8 cellular contexts compared by ENCODE assay signal in the genomic region with DNA sequence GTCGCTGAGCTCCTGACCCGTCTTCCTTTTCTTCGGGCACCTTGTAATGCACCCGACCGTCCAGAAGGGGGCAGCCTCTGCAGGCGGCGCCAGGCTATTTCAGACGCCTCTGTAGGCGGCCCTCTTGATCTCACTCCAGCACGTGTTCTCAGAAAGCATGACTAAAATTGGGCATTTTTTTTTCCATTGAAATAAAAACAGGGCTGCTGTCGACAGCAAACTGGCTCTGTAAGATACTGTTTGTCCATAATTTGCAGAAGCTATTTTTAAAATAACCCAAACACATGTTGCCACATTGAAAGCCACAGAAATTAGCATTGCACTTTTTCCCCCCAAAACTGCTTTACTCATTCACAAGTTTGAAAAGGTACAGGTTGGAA.
DNase-seq lines count a peak whose midpoint lies in the region; ATAC-seq and TF ChIP-seq lines count a peak whose summit lies in the region.

No MANE protein-coding gene starts in this region.

- peaks cover 8% of the 10 kb centered on the region for H3K27me3 ChIP-seq in endodermal cell (ENCODE audit: control insufficient read depth, insufficient read depth, low read length, poor library complexity, severe bottlenecking)

- H3K27ac ChIP-seq in endodermal cell (ENCODE audit: low read depth, low read length) = no peak overlapping the region

- no peaks in the 10 kb centered on the region for H3K4me1 ChIP-seq in endodermal cell (ENCODE audit: control insufficient read depth, insufficient read depth, low read length)
- H3K4me1 ChIP-seq in mucosa of descending colon (ENCODE audit: low read depth) = peaks cover 8% of the 10 kb centered on the region

- H3K4me3 ChIP-seq in endodermal cell (ENCODE audit: low read length) (no peak overlapping the region), mucosa of descending colon (no peak overlapping the region)

- peak overlapping the region; percentile 14 for H3K27ac Mint-ChIP-seq in activated CD8-positive, alpha-beta memory T cell treated with anti-CD3 and anti-CD28 coated beads, Interleukin-2, amount 10 ng/mL, durations not matched to agents 7 days and 5 days
- no peak overlapping the region for H3K27ac Mint-ChIP-seq in endodermal cell

- H3K36me3 ChIP-seq in endodermal cell (ENCODE audit: control insufficient read depth, insufficient read depth, low read length) (no peaks in the 10 kb centered on the region), mucosa of descending colon (ENCODE audit: low read depth) (no peaks in the 10 kb centered on the region)

- no peaks in the 10 kb centered on the region for H3K9me3 Mint-ChIP-seq in activated CD8-positive, alpha-beta memory T cell treated with anti-CD3 and anti-CD28 coated beads, Interleukin-2, amount 10 ng/mL, durations not matched to agents 7 days and 5 days (ENCODE audit: low read depth)
- H3K9me3 Mint-ChIP-seq in endodermal cell = peaks cover 3% of the 10 kb centered on the region

- DNase-seq in NCI-H1092 treated with DMSO at 0.1 percent for 48 hours (lab: John Stamatoyannopoulos, UW) = peak; percentile 11
- no peak for DNase-seq in NCI-H1092 (lab: John Stamatoyannopoulos, UW)
- DNase-seq in NOMO-1 treated with DMSO at 0.1 percent for 48 hours (lab: John Stamatoyannopoulos, UW; ENCODE audit: unreplicated experiment) = peak; percentile 50
- DNase-seq in activated CD8-positive, alpha-beta memory T cell treated with anti-CD3 and anti-CD28 coated beads, Interleukin-2, amount 10 ng/mL, durations not matched to agents 7 days and 5 days = peak; percentile 87
- DNase-seq in endodermal cell = peak; percentile 92
- peak; percentile 52 to 76 (median 69) for DNase-seq in mucosa of descending colon
- DNase-seq in stimulated activated CD8-positive, alpha-beta memory T cell treated with anti-CD3 and anti-CD28 coated beads, Interleukin-7, amount 100 ng/mL, for 1 hour (ENCODE audit: low read depth in 2 of 2) = peak; percentile 60

- peaks cover 6% of the 10 kb centered on the region for H3K9me3 ChIP-seq in endodermal cell (ENCODE audit: control insufficient read depth, low read length)
- H3K9me3 ChIP-seq in mucosa of descending colon = peaks cover 8% of the 10 kb centered on the region

- peak; percentile 53 for ATAC-seq in HG02763 (IDR thresholded peaks at IDR 0.05; ENCODE audit: unreplicated experiment)
- ATAC-seq in activated CD8-positive, alpha-beta memory T cell treated with anti-CD3 and anti-CD28 coated beads, Interleukin-2, amount 10 ng/mL, durations not matched to agents 7 days and 5 days = peak; percentile 92
- peak; percentile 76 for ATAC-seq in mucosa of descending colon

- 7 to 18% methylated on average over 10 to 11 of the region's 11 CpGs for WGBS in endodermal cell (ENCODE audit: insufficient coverage in 1 of 2, insufficient read length in 1 of 2), 2 experiments

- CTCF ChIA-PET in activated CD8-positive, alpha-beta memory T cell treated with anti-CD3 and anti-CD28 coated beads, Interleukin-2, amount 10 ng/mL, durations not matched to agents 7 days and 5 days (lab: Charles Lee) = interaction anchor here (0.5 to 2.5 kb wide), 58 partner anchors 9 to 916 kb away, joined by 3 to 28 read pairs (median 3); a partner anchor contains a TSS

- H3K4me3 Mint-ChIP-seq in activated CD8-positive, alpha-beta memory T cell treated with anti-CD3 and anti-CD28 coated beads, Interleukin-2, amount 10 ng/mL, durations not matched to agents 7 days and 5 days = no peak overlapping the region
- no peak overlapping the region for H3K4me3 Mint-ChIP-seq in endodermal cell

- intact Hi-C loops in mucosa of descending colon (cut with DNase I, micrococcal nuclease) = no loop called here

- H3K36me3 Mint-ChIP-seq in activated CD8-positive, alpha-beta memory T cell treated with anti-CD3 and anti-CD28 coated beads, Interleukin-2, amount 10 ng/mL, durations not matched to agents 7 days and 5 days = no peaks in the 10 kb centered on the region
- H3K36me3 Mint-ChIP-seq in endodermal cell (ENCODE audit: low read depth) = peaks cover 6% of the 10 kb centered on the region

- H3K4me1 Mint-ChIP-seq in activated CD8-positive, alpha-beta memory T cell treated with anti-CD3 and anti-CD28 coated beads, Interleukin-2, amount 10 ng/mL, durations not matched to agents 7 days and 5 days = peaks cover 16% of the 10 kb centered on the region
- H3K4me1 Mint-ChIP-seq in endodermal cell = no peaks in the 10 kb centered on the region

- H3K27me3 Mint-ChIP-seq in activated CD8-positive, alpha-beta memory T cell treated with anti-CD3 and anti-CD28 coated beads, Interleukin-2, amount 10 ng/mL, durations not matched to agents 7 days and 5 days = peaks cover 3% of the 10 kb centered on the region
- peaks cover 32% of the 10 kb centered on the region for H3K27me3 Mint-ChIP-seq in endodermal cell (ENCODE audit: insufficient read depth)

- TF ChIP-seq CTCF in endodermal cell (conservative IDR thresholded peaks at IDR 0.05) (peak; percentile 99), mucosa of descending colon (IDR thresholded peaks at IDR 0.05) (peak; percentile 72)

- no peak overlapping the region for H3K9ac ChIP-seq in endodermal cell (ENCODE audit: extremely low read depth, low read length, poor library complexity, severe bottlenecking)
